In the genomic region with DNA sequence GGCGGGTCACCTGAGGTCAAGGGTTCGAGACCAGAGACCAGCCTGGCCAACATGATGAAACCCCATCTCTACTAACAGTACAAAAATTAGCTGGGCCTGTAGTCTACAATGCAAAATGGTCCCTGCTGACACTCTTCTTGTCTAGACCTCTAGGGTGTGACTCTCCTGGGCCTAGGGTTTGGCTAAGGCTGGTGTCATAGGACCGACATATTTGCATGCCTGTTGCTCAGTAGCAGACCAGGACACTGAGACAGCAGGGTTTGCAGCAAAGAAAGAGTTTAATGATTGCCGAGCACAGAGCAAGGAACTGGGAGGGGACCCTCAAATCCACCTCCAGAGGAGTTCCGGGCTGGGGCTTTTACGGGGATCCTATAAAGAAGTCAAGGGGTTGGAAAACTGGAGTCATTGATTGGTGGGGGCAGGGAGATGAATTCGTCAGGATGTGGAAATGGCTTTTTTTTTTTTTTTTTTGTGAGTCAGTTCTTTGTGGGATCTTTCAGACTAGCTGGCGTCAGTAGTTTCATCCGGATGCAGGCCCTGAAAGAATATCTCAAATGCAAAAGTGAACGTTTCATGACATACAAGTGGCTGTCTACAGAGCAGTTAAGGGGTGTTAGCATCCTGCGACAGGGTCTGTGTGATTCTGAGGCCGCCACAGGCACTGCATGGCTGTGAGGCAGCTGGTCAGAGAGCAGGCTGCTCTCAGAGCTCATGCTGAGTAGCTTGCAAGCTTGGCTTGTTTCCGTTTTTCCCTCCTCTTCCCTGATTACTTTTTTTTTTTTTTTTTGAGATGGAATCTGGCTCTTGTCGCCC, we compare ENCODE assay signal across 10 cellular contexts. TPM values are rescaled to one million over a fixed set of nuclear protein-coding genes. Genes with fewer than 3 reads are reported as not detected.
DNase-seq lines count a peak whose midpoint lies in the region; ATAC-seq, FAIRE-seq and TF ChIP-seq lines count a peak whose summit lies in the region.
"Had no signal": no experiment of that assay in that cellular context is flagged by ENCODE, and none has a peak within 500 bp of the region (broad histone marks: within the 10 kb centered on the region; RNA-seq: fewer than 3 reads in every experiment).

No MANE protein-coding gene starts in this region.

- TF ChIP-seq RAD21 in H1 (IDR thresholded peaks at IDR 0.05 in 1 of 2, conservative IDR thresholded peaks at IDR 0.05 in 1 of 2; ENCODE audit: low read depth in 2 of 2, low read length in 2 of 2): no peak

- H2BK120ac ChIP-seq in H1 (replicated peaks; ENCODE audit: low read depth, low read length): no peak overlapping the region

- no peak overlapping the region for H4K5ac ChIP-seq in H1 (ENCODE audit: insufficient read length, low read depth, low read length)

- H3K27ac ChIP-seq in H1 (ENCODE audit: low read depth, low read length): no peak overlapping the region

- no peaks in the 10 kb centered on the region for H3K23me2 ChIP-seq in H1 (ENCODE audit: low read depth, low read length)

- POLR2A ChIA-PET in H1 (lab: Charles Lee; ENCODE audit: partially characterized antibody): no interaction called here

- H3K4ac ChIP-seq in H1 (replicated peaks; ENCODE audit: insufficient read length, low read depth, low read length): no peak overlapping the region

- peaks cover 0 to 4% of the 10 kb centered on the region in 2 experiments; a peak in 1 of 4 replicates for H3K9me3 ChIP-seq in H1 (ENCODE audit: insufficient read depth in 2 of 2, low read depth in 1 of 2, low read length in 1 of 2)

- H2AFZ ChIP-seq in H1 (ENCODE audit: low read length): no peak overlapping the region; the same call in 1 of the 2 replicates

- no peak overlapping the region for H3K9ac ChIP-seq in H1 (replicated peaks in 1 of 4; ENCODE audit: extremely low read depth in 1 of 4, low read depth in 3 of 4, low read length in 3 of 4)

- H2BK20ac ChIP-seq in H1 (ENCODE audit: low read length): no peak overlapping the region

- no peak overlapping the region; a peak in 1 of 4 replicates for H3K4me2 ChIP-seq in H1 (ENCODE audit: insufficient read depth in 1 of 2, low read depth in 2 of 2, low read length in 2 of 2)

- no peak overlapping the region for H3K56ac ChIP-seq in H1 (replicated peaks; ENCODE audit: insufficient read length, low read depth, low read length)

- H3K4me1 ChIP-seq in H1 (replicated peaks in 1 of 4; ENCODE audit: control insufficient read depth in 3 of 4, insufficient read depth in 4 of 4, low read length in 3 of 4): peaks cover 0 to 3% (median 1%) of the 10 kb centered on the region in 4 experiments; a peak in 4 of 7 replicates

- H3K4me3 ChIP-seq in AG10803 (ENCODE audit: low read length): peak overlapping the region; percentile 22
- H3K4me3 ChIP-seq in H1 (ENCODE audit: extremely low read depth in 1 of 4, insufficient read depth in 2 of 4, low read depth in 3 of 4, low read length in 4 of 4): no peak overlapping the region

- H2BK15ac ChIP-seq in H1 (ENCODE audit: low read length): 0 out of 2 replicates have a peak overlapping the region, but pooled peaks have one; percentile 25

- no peak overlapping the region for H3K18ac ChIP-seq in H1 (ENCODE audit: extremely low read depth, low read length)

- no peak for TF ChIP-seq EP300 in H1 (IDR thresholded peaks at IDR 0.05; ENCODE audit: borderline replicate concordance in 1 of 2, low read depth in 2 of 2, low read length in 2 of 2)

- H3K36me3 ChIP-seq in H1 (ENCODE audit: control insufficient read depth in 2 of 4, insufficient read depth in 4 of 4, low read length in 3 of 4): no peaks in the 10 kb centered on the region

- no peaks in the 10 kb centered on the region for H3K27me3 ChIP-seq in H1 (replicated peaks in 1 of 4; ENCODE audit: control insufficient read depth in 3 of 4, extremely low read depth in 1 of 4, insufficient read depth in 3 of 4, low read length in 3 of 4)

- FAIRE-seq in H1 (lab: Jason Lieb, UNC): no peak
- FAIRE-seq: colon, D721Med had no signal

- no peak overlapping the region for H2BK5ac ChIP-seq in H1 (ENCODE audit: low read depth, low read length)

- no peak for TF ChIP-seq POLR2A in H1 (IDR thresholded peaks at IDR 0.05; ENCODE audit: control extremely low read depth in 1 of 2, low read depth in 2 of 2, low read length in 2 of 2)

- CTCF ChIA-PET in H1 (lab: Charles Lee; ENCODE audit: partially characterized antibody): interaction anchor here (0.7 to 1.6 kb wide), 7 partner anchors 9 to 1256 kb away, joined by 3 to 6 read pairs (median 4); no protein-coding TSS in a partner anchor

- 75% methylated on average over 13 of the region's 14 CpGs; no CpG with 5 or more reads in 1 of the 2 experiments for WGBS in H1 (ENCODE audit: extremely low coverage in 1 of 2, insufficient coverage in 1 of 2, insufficient read length in 1 of 2, insufficient replicate concordance in 2 of 2, low coverage in 1 of 2, low lambda C conversion rate in 2 of 2, missing lambda C conversion rate in 1 of 2), 2 experiments

- peak; percentile 76 for DNase-seq in AG10803 (ENCODE audit: low read depth)
- DNase-seq in NCI-H2227 (lab: John Stamatoyannopoulos, UW; ENCODE audit: unreplicated experiment): peak; percentile 57
- no peak for DNase-seq in H1 (ENCODE audit: low read depth in 1 of 2, low spot score in 2 of 2)
- peak; percentile 50 for DNase-seq in myocyte (ENCODE audit: low read depth)
- no peak for DNase-seq in KG1 (lab: John Stamatoyannopoulos, UW)
- no peak for DNase-seq in stimulated activated CD4-positive, alpha-beta T cell treated with anti-CD3 and anti-CD28 coated beads, Interleukin-2, amount 100 ng/mL, for 24 hours

- H2AK5ac ChIP-seq in H1 (ENCODE audit: low read depth, low read length): no peak overlapping the region

- no peaks in the 10 kb centered on the region for H3K79me2 ChIP-seq in H1 (ENCODE audit: control insufficient read depth in 1 of 2, insufficient read depth in 2 of 2, low read length in 2 of 2)

- no peaks in the 10 kb centered on the region for H4K20me1 ChIP-seq in H1 (replicated peaks in 1 of 2; ENCODE audit: control insufficient read depth in 1 of 2, insufficient read depth in 2 of 2, low read length in 2 of 2)

- no peak overlapping the region for H3K14ac ChIP-seq in H1 (ENCODE audit: insufficient read length)

- no peak overlapping the region for H3K23ac ChIP-seq in H1 (ENCODE audit: insufficient read length)

- H2BK12ac ChIP-seq in H1 (ENCODE audit: low read depth, low read length): no peak overlapping the region

- H3K79me1 ChIP-seq in H1 (ENCODE audit: low read depth, low read length): no peaks in the 10 kb centered on the region

- no peak for TF ChIP-seq CTCF in AG10803 (conservative IDR thresholded peaks at IDR 0.05; ENCODE audit: low read length)
- TF ChIP-seq CTCF in H1 (IDR thresholded peaks at IDR 0.05; ENCODE audit: control extremely low read depth in 1 of 3, insufficient read depth in 1 of 3, low read depth in 1 of 3, low read length in 3 of 3): no peak

- H4K8ac ChIP-seq in H1 (ENCODE audit: extremely low read depth, insufficient read depth, low read length): no peak overlapping the region

- no peak for ATAC-seq in GM18502 (IDR thresholded peaks at IDR 0.05; ENCODE audit: poor library complexity, unreplicated experiment)
- no peak for ATAC-seq in HG03469 (IDR thresholded peaks at IDR 0.05; ENCODE audit: unreplicated experiment)

- no peak overlapping the region for H4K91ac ChIP-seq in H1 (replicated peaks; ENCODE audit: insufficient read length, low read length)

TF ChIP-seq in H1, 55 proteins besides CTCF, POLR2A, EP300 and RAD21:
- no peak for TF ChIP-seq CHD2 (IDR thresholded peaks at IDR 0.05; ENCODE audit: low read length)
- TF ChIP-seq NANOG (IDR thresholded peaks at IDR 0.05; ENCODE audit: insufficient read depth, low read depth, low read length, poor library complexity, severe bottlenecking): no peak
- TF ChIP-seq SUZ12 (IDR thresholded peaks at IDR 0.05; ENCODE audit: low read length): no peak
- TF ChIP-seq TAF7 (optimal IDR thresholded peaks at IDR 0.05; ENCODE audit: borderline replicate concordance, low read depth, low read length): no peak
- no peak for TF ChIP-seq MAFK (IDR thresholded peaks at IDR 0.05; ENCODE audit: low read depth, low read length)
- TF ChIP-seq, protein P1, sequence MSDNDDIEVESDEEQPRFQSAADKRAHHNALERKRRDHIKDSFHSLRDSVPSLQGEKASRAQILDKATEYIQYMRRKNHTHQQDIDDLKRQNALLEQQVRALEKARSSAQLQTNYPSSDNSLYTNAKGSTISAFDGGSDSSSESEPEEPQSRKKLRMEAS (IDR thresholded peaks at IDR 0.05): 0 out of 2 replicates have a peak, but pooled peaks have one; percentile 11

RNA-seq across cellular contexts. Expression of a gene that starts 27.2 kb away (rescaled TPM):
- 13.8 and 13.9 TPM in 2 replicates for total RNA-seq in H1 (2021; fragmentation: NEBNext Ultra II Directional; extraction: Animal tissue kit (Norgen Biotek cat#: 25700))
- polyA plus RNA-seq in H1 (2011; rRNA removed): 7.2 and 13.1 TPM in 2 replicates
- polyA plus RNA-seq in H1 (2011; cell fraction: cytosol; rRNA removed): 9.2 TPM
- 11.9 TPM for polyA plus RNA-seq in H1 (2011; cell fraction: nucleus; rRNA removed)
- 6.9 to 12.0 TPM (median 8.7 TPM) in 4 replicates for polyA plus RNA-seq in H1 (2012, experiment 1 of 2)
- 7.6 TPM for polyA plus RNA-seq in H1 (2012, experiment 2 of 2)
- polyA plus RNA-seq in H1 (2013, experiment 1 of 2): 10.5 TPM
- 11.0 TPM for polyA plus RNA-seq in H1 (2013, experiment 2 of 2)
- polyA minus RNA-seq in H1 (2011; rRNA and poly(A)+ RNA removed): 3.9 and 7.0 TPM in 2 replicates
- 9.8 TPM for polyA minus RNA-seq in H1 (2011; cell fraction: cytosol; rRNA and poly(A)+ RNA removed)
- 9.6 TPM for polyA minus RNA-seq in H1 (2011; cell fraction: nucleus; rRNA and poly(A)+ RNA removed)
- total RNA-seq in myocyte: 21.6 and 23.3 TPM in 2 replicates
- polyA plus RNA-seq in myocyte (2012): 6.0 TPM

Comparison
In these comparisons a context has a peak if more than half of its experiments do, and no peak if none do; other contexts are left out.
1. DNase-seq: peak in AG10803 (single experiment), NCI-H2227 (single experiment) and myocyte (single experiment); none in H1 (0 of 2), KG1 (single experiment) and stimulated activated CD4-positive, alpha-beta T cell treated with anti-CD3 and anti-CD28 coated beads, Interleukin-2, amount 100 ng/mL, for 24 hours (0 of 2).